Comparison of ENCODE assay signal across 10 cellular contexts in the genomic region with DNA sequence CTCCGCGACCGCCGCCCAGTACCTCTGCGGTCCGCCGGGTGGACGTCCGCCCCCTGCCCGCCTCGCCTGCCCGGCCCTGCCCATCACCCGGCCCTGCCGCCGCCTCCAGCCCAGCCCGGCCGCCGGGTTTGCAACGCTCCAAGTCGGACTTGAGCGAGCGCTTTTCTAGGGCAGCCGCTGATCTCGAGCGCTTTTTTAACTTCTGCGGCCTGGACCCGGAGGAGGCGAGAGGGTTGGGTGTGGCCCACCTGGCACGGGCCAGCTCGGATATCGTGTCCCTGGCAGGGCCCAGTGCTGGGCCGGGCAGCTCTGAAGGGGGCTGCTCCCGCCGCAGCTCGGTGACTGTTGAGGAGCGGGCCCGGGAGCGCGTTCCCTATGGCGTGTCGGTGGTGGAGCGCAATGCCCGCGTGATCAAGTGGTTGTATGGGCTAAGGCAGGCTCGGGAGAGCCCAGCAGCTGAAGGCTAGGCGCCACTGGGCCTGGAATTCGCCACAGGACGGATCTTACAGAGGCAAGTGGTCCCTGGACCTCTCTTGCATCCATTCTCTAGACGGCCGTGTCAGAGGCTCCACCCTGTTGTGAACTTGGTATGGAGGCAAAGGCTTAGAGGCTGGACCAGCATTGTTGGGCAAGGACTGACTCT. TPM values are rescaled to one million over a fixed set of nuclear protein-coding genes. Genes with fewer than 3 reads are reported as not detected.
DNase-seq lines count a peak whose midpoint lies in the region; ATAC-seq and TF ChIP-seq lines count a peak whose summit lies in the region.
"Had no signal": no experiment of that assay in that cellular context is flagged by ENCODE, and none has a peak within 500 bp of the region (broad histone marks: within the 10 kb centered on the region; RNA-seq: fewer than 3 reads in every experiment).

No MANE protein-coding gene starts in this region.

- H3K9ac ChIP-seq in neural progenitor cell: no peak overlapping the region
- no peak overlapping the region for H3K9ac ChIP-seq in MM.1S (ENCODE audit: low read length)

- POLR2A ChIA-PET in CD8-positive, alpha-beta memory T cell (lab: Charles Lee): interaction anchor here (5.4 kb wide), 1 partner anchor 12 kb away, joined by 48 read pairs; the partner anchor contains the start of gene FAM110A

- H3K4me2 ChIP-seq in neural progenitor cell (peak overlapping the region; percentile 98), MM.1S (ENCODE audit: low read depth, low read length) (no peak overlapping the region)

- peaks cover 5% of the 10 kb centered on the region for H3F3A ChIP-seq in neural progenitor cell (ENCODE audit: low read depth)
- H3F3A ChIP-seq in MM.1S (ENCODE audit: insufficient read depth, low read length): no peaks in the 10 kb centered on the region

- H3K27me3 ChIP-seq in CD8-positive, alpha-beta memory T cell (ENCODE audit: insufficient read depth, low read length, poor library complexity, severe bottlenecking): no peaks in the 10 kb centered on the region
- H3K27me3 ChIP-seq in RWPE2 (ENCODE audit: insufficient read depth, poor library complexity, severe bottlenecking) (no peaks in the 10 kb centered on the region), dorsolateral prefrontal cortex (peaks cover 0 to 38% (median 19%) of the 10 kb centered on the region in 45 donors), neural progenitor cell (peaks cover 59% of the 10 kb centered on the region), MM.1S (replicated peaks; ENCODE audit: insufficient read depth, low read length) (no peaks in the 10 kb centered on the region)

- no peaks in the 10 kb centered on the region for H3K9me3 Mint-ChIP-seq in CD8-positive, alpha-beta memory T cell
- H3K9me3 Mint-ChIP-seq in neural progenitor cell: no peaks in the 10 kb centered on the region

- peak in 3 of 5 donors; percentile 15 to 53 (median 24) for DNase-seq in CD8-positive, alpha-beta memory T cell
- DNase-seq in RWPE2 (ENCODE audit: low spot score) (no peak), dorsolateral prefrontal cortex (no peak), neural progenitor cell (ENCODE audit: low spot score) (peak; percentile 31), MM.1S (no peak)
- no peak for DNase-seq in stimulated activated CD4-positive, alpha-beta T cell treated with anti-CD3 and anti-CD28 coated beads, Interleukin-1b, Interleukin-23, amount 100 ng/mL, for 48 hours
- DNase-seq: RPMI8226, tibial artery had no signal

- no peaks in the 10 kb centered on the region for H3K36me3 ChIP-seq in CD8-positive, alpha-beta memory T cell (ENCODE audit: insufficient read depth, low read length)
- H3K36me3 ChIP-seq in RWPE2 (ENCODE audit: low read depth): peaks cover 22% of the 10 kb centered on the region
- H3K36me3 ChIP-seq in neural progenitor cell: no peaks in the 10 kb centered on the region
- H3K36me3 ChIP-seq in MM.1S (replicated peaks; ENCODE audit: insufficient read depth, low read length): no peaks in the 10 kb centered on the region

- H3K79me2 ChIP-seq in neural progenitor cell (ENCODE audit: low read depth) (no peaks in the 10 kb centered on the region), MM.1S (ENCODE audit: low read length) (peaks cover 30% of the 10 kb centered on the region)

- peaks cover under 1 to 5% (median 2%) of the 10 kb centered on the region in 3 donors for H3K36me3 Mint-ChIP-seq in CD8-positive, alpha-beta memory T cell
- peaks cover 7% of the 10 kb centered on the region for H3K36me3 Mint-ChIP-seq in neural progenitor cell

- peak overlapping the region; percentile 81 to 94 (median 92) for H3K4me3 Mint-ChIP-seq in CD8-positive, alpha-beta memory T cell
- peak overlapping the region; percentile 73 for H3K4me3 Mint-ChIP-seq in neural progenitor cell

- TF ChIP-seq CTCF in RWPE2 (IDR thresholded peaks at IDR 0.05; ENCODE audit: poor library complexity, severe bottlenecking): no peak
- no peak for TF ChIP-seq CTCF in dorsolateral prefrontal cortex (IDR thresholded peaks at IDR 0.05 in 54 of 56, conservative IDR thresholded peaks at IDR 0.05 in 2 of 56; ENCODE audit: low read depth in 1 of 56, partially characterized antibody in 56 of 56)
- no peak for TF ChIP-seq CTCF in neural progenitor cell (IDR thresholded peaks at IDR 0.05)
- TF ChIP-seq CTCF in MM.1S (IDR thresholded peaks at IDR 0.05; ENCODE audit: low read length): no peak

- no peak for ATAC-seq in RWPE2 (ENCODE audit: low read depth)
- no peak for ATAC-seq in GM19467 (IDR thresholded peaks at IDR 0.05; ENCODE audit: unreplicated experiment)
- ATAC-seq in HG03442 (IDR thresholded peaks at IDR 0.05; ENCODE audit: unreplicated experiment): no peak

- intact Hi-C loops in dorsolateral prefrontal cortex (cut with DNase I): no loop called here

- H4K20me1 ChIP-seq in neural progenitor cell (ENCODE audit: low read depth): peaks cover 43% of the 10 kb centered on the region
- H4K20me1 ChIP-seq in MM.1S (ENCODE audit: insufficient read depth, low read length): no peaks in the 10 kb centered on the region

- H3K4me1 Mint-ChIP-seq in CD8-positive, alpha-beta memory T cell: peaks cover 43 to 63% (median 43%) of the 10 kb centered on the region in 3 donors
- H3K4me1 Mint-ChIP-seq in neural progenitor cell: peaks cover 36% of the 10 kb centered on the region

- H3K9me3 ChIP-seq in CD8-positive, alpha-beta memory T cell (ENCODE audit: low read length): no peaks in the 10 kb centered on the region
- H3K9me3 ChIP-seq in RWPE2 (ENCODE audit: severe bottlenecking): no peaks in the 10 kb centered on the region
- no peaks in the 10 kb centered on the region for H3K9me3 ChIP-seq in neural progenitor cell (ENCODE audit: low read depth)
- no peaks in the 10 kb centered on the region for H3K9me3 ChIP-seq in MM.1S (replicated peaks; ENCODE audit: insufficient read depth, low read length)
- H3K9me3 ChIP-seq: tibial artery had no signal

- peak overlapping the region; percentile 83 for H3K4me3 ChIP-seq in CD8-positive, alpha-beta memory T cell (ENCODE audit: low read length)
- no peak overlapping the region for H3K4me3 ChIP-seq in RWPE2 (ENCODE audit: severe bottlenecking)
- peak overlapping the region in 49 of 59 donors; percentile 10 to 66 (median 54) for H3K4me3 ChIP-seq in dorsolateral prefrontal cortex
- H3K4me3 ChIP-seq in neural progenitor cell: peak overlapping the region; percentile 71
- no peak overlapping the region for H3K4me3 ChIP-seq in MM.1S (ENCODE audit: low read length)

- H3K4me1 ChIP-seq in CD8-positive, alpha-beta memory T cell (ENCODE audit: insufficient read depth, low read length): peaks cover 55% of the 10 kb centered on the region
- H3K4me1 ChIP-seq in RWPE2 (ENCODE audit: insufficient read depth, poor library complexity, severe bottlenecking) (peaks cover 28% of the 10 kb centered on the region), neural progenitor cell (peaks cover 22% of the 10 kb centered on the region), MM.1S (ENCODE audit: low read length) (peaks cover 7% of the 10 kb centered on the region; the same call in 1 of the 2 replicates)

- H3K9me2 ChIP-seq in MM.1S (replicated peaks; ENCODE audit: insufficient read depth, low read length): no peaks in the 10 kb centered on the region

- no peak overlapping the region for H2AFZ ChIP-seq in neural progenitor cell (replicated peaks)
- no peak overlapping the region for H2AFZ ChIP-seq in MM.1S (ENCODE audit: low read length)

- CTCF ChIA-PET in CD8-positive, alpha-beta memory T cell (lab: Charles Lee): interaction anchor here (6.1 kb wide), 1 partner anchor 12 kb away, joined by 45 read pairs; the partner anchor contains the start of gene FAM110A

- H3K27me3 Mint-ChIP-seq in CD8-positive, alpha-beta memory T cell: peaks cover 0 to 2% of the 10 kb centered on the region in 2 donors
- peaks cover 28% of the 10 kb centered on the region for H3K27me3 Mint-ChIP-seq in neural progenitor cell (ENCODE audit: insufficient read depth, low read depth)

- H3K27ac Mint-ChIP-seq in CD8-positive, alpha-beta memory T cell: peak overlapping the region; percentile 78 to 99 (median 94)
- no peak overlapping the region for H3K27ac Mint-ChIP-seq in neural progenitor cell

- H3K27ac ChIP-seq in CD8-positive, alpha-beta memory T cell (ENCODE audit: low read depth, low read length): peak overlapping the region; percentile 31
- H3K27ac ChIP-seq in RWPE2 (ENCODE audit: poor library complexity, severe bottlenecking): peak overlapping the region; percentile 88
- peak overlapping the region in 2 of 59 donors; percentile 36 to 39 for H3K27ac ChIP-seq in dorsolateral prefrontal cortex
- H3K27ac ChIP-seq in neural progenitor cell: no peak overlapping the region
- H3K27ac ChIP-seq in MM.1S (ENCODE audit: low read length): no peak overlapping the region
- H3K27ac ChIP-seq: tibial artery had no signal

RNA-seq across cellular contexts. Expression of gene FAM110A, which starts 11.8 kb away (rescaled TPM):
- 10 to 100 TPM; 13.3 to 15.0 TPM for total RNA-seq in CD8-positive, alpha-beta memory T cell
- 14.9 TPM for polyA plus RNA-seq in CD8-positive, alpha-beta memory T cell
- total RNA-seq in dorsolateral prefrontal cortex (1 to 10 TPM; 1.5 to 6.8 (median 3.4) TPM), neural progenitor cell (ENCODE audit: low replicate concordance) (2.9 and 9.1 TPM in 2 replicates)

Comparison
In these comparisons a context has a peak if more than half of its experiments do, and no peak if none do; other contexts are left out.
1. DNase-seq: peak in CD8-positive, alpha-beta memory T cell (3 of 5) and neural progenitor cell (single experiment); none in RWPE2 (single experiment), dorsolateral prefrontal cortex (0 of 10), stimulated activated CD4-positive, alpha-beta T cell treated with anti-CD3 and anti-CD28 coated beads, Interleukin-1b, Interleukin-23, amount 100 ng/mL, for 48 hours (single experiment) and MM.1S (single experiment).
2. H3K27ac ChIP-seq: peak in CD8-positive, alpha-beta memory T cell (single experiment) and RWPE2 (single experiment); none in neural progenitor cell (single experiment) and MM.1S (single experiment).
3. H3K4me3 ChIP-seq: peak in CD8-positive, alpha-beta memory T cell (single experiment), dorsolateral prefrontal cortex (49 of 59) and neural progenitor cell (single experiment); none in RWPE2 (single experiment) and MM.1S (single experiment).